8 cellular contexts compared by ENCODE assay signal in the genomic region with DNA sequence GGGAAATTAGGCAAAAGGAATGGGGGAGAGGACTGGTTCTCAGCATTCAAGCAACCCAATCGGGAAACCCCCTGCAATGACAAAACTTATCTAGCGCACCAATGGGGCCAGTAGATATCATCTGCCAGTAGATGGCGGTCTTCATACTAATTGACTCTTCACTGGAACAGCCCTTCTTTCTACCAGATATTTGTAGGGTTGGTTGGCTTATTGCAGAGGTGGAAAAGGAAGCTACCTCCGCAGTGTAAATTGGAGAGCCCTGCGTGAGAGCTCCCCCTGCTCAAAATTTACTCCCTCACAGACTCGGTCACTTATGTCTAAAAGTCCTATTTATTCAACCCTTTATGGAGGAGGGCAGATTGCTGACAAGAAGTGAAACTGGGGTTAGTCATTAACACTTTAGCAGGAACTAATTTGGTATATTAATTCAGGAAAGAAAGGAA.
A peak's percentile ranks its signal among the peaks of the same experiment; 100 is the strongest.
DNase-seq lines count a peak whose midpoint lies in the region; ATAC-seq, FAIRE-seq and TF ChIP-seq lines count a peak whose summit lies in the region.

No MANE protein-coding gene starts in this region.

- peak; percentile 66 to 90; a peak in 4 of 6 replicates for ATAC-seq in A549
- ATAC-seq in GM18519 (IDR thresholded peaks at IDR 0.05; ENCODE audit: low FRiP score, unreplicated experiment), result peak; percentile 58
- peak; percentile 83 for ATAC-seq in HG02938 (IDR thresholded peaks at IDR 0.05; ENCODE audit: unreplicated experiment)
- ATAC-seq in esophagus mucosa, result peak; percentile 88

- intact Hi-C loops in posterior vena cava (cut with DNase I), result loop anchor here in 1 of 2 donors (10.0 kb wide), 1 partner anchor 167 kb away; a partner anchor contains a TSS

- DNase-seq in A549 (ENCODE audit: low read depth in 1 of 2, low spot score in 1 of 2) (peak; percentile 27 to 51), NCI-H69 (lab: John Stamatoyannopoulos, UW) (peak; percentile 36), osteoblast (ENCODE audit: insufficient read length, low spot score, missing footprints) (peak; percentile 73), posterior vena cava (ENCODE audit: low spot score) (no peak)
- DNase-seq in activated CD8-positive, alpha-beta memory T cell treated with anti-CD3 and anti-CD28 coated beads for 4 hours (ENCODE audit: low read depth in 2 of 2), result peak; percentile 39 to 61

- H3K4me1 ChIP-seq in A549, result no peaks in the 10 kb centered on the region
- no peaks in the 10 kb centered on the region for H3K4me1 ChIP-seq in osteoblast (ENCODE audit: insufficient read depth, low read length)

- no peak overlapping the region for H2AFZ ChIP-seq in osteoblast (ENCODE audit: low read length)

- TF ChIP-seq CTCF in A549 (IDR thresholded peaks at IDR 0.05) (peak; percentile 31; the same call in 2 of the 3 replicates), osteoblast (IDR thresholded peaks at IDR 0.05; ENCODE audit: extremely low read depth, low read depth, low read length) (peak; percentile 68)

- CTCF ChIA-PET in A549 (lab: Yijun Ruan, JAX), result interaction anchor here (1.0 to 2.2 kb wide), 10 partner anchors 8 to 171 kb away, joined by 3 to 15 read pairs (median 6); no protein-coding TSS in a partner anchor

- no peak overlapping the region for H3K27ac ChIP-seq in A549
- H3K27ac ChIP-seq in osteoblast (ENCODE audit: low read depth, low read length), result no peak overlapping the region

- H3K4me3 ChIP-seq in A549 (no peak overlapping the region), osteoblast (ENCODE audit: insufficient read depth, low read length) (no peak overlapping the region)

- H3K36me3 ChIP-seq in osteoblast (ENCODE audit: insufficient read depth, low read length), result no peaks in the 10 kb centered on the region

- H3K4me2 ChIP-seq in A549 (no peak overlapping the region), osteoblast (ENCODE audit: insufficient read depth, low read length) (no peak overlapping the region)

- no peak for TF ChIP-seq POLR2A in A549 (IDR thresholded peaks at IDR 0.05; ENCODE audit: low read length)

- H3K79me2 ChIP-seq in osteoblast (ENCODE audit: insufficient read depth, low read length), result no peaks in the 10 kb centered on the region

- no peaks in the 10 kb centered on the region for H4K20me1 ChIP-seq in osteoblast (ENCODE audit: insufficient read depth, low read length)

- no peaks in the 10 kb centered on the region for H3K27me3 ChIP-seq in osteoblast (ENCODE audit: insufficient read depth, low read length)

- peak in 1 of 2 experiments; percentile 43; a peak in 2 of 5 replicates for TF ChIP-seq RAD21 in A549 (conservative IDR thresholded peaks at IDR 0.05 in 1 of 2, IDR thresholded peaks at IDR 0.05 in 1 of 2)

- TF ChIP-seq EP300 in A549 (IDR thresholded peaks at IDR 0.05), result no peak

- POLR2A ChIA-PET in A549 (lab: Yijun Ruan, JAX), result no interaction called here

- FAIRE-seq in A549 (lab: Jason Lieb, UNC), result no peak

- 1% methylated on average over 6 of the region's 6 CpGs for WGBS in A549 (ENCODE audit: missing lambda C conversion rate)

- H3K9me3 ChIP-seq in A549 (no peaks in the 10 kb centered on the region), osteoblast (ENCODE audit: low read depth, low read length) (no peaks in the 10 kb centered on the region)

TF ChIP-seq in A549, 52 proteins besides CTCF, POLR2A, EP300 and RAD21:
- TF ChIP-seq, protein P1, sequence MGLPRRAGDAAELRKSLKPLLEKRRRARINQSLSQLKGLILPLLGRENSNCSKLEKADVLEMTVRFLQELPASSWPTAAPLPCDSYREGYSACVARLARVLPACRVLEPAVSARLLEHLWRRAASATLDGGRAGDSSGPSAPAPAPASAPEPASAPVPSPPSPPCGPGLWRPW (IDR thresholded peaks at IDR 0.05), result no peak
- TF ChIP-seq, protein P2, sequence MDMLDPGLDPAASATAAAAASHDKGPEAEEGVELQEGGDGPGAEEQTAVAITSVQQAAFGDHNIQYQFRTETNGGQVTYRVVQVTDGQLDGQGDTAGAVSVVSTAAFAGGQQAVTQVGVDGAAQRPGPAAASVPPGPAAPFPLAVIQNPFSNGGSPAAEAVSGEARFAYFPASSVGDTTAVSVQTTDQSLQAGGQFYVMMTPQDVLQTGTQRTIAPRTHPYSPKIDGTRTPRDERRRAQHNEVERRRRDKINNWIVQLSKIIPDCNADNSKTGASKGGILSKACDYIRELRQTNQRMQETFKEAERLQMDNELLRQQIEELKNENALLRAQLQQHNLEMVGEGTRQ (IDR thresholded peaks at IDR 0.05), result no peak
- no peak for TF ChIP-seq PHF8 (IDR thresholded peaks at IDR 0.05; ENCODE audit: borderline replicate concordance, low read depth)
- no peak for TF ChIP-seq TFCP2L1 (CRISPR knock-in tag; IDR thresholded peaks at IDR 0.05)
- TF ChIP-seq, protein P3, sequence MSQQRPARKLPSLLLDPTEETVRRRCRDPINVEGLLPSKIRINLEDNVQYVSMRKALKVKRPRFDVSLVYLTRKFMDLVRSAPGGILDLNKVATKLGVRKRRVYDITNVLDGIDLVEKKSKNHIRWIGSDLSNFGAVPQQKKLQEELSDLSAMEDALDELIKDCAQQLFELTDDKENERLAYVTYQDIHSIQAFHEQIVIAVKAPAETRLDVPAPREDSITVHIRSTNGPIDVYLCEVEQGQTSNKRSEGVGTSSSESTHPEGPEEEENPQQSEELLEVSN (IDR thresholded peaks at IDR 0.05; ENCODE audit: borderline replicate concordance, low read depth), result no peak
- TF ChIP-seq HEYL (CRISPR knock-in tag; IDR thresholded peaks at IDR 0.05), result no peak
- no peak for TF ChIP-seq EHF (CRISPR knock-in tag; IDR thresholded peaks at IDR 0.05)
- TF ChIP-seq JUN (IDR thresholded peaks at IDR 0.05), result no peak
- TF ChIP-seq NPAS2 (CRISPR knock-in tag; IDR thresholded peaks at IDR 0.05; ENCODE audit: borderline replicate concordance), result no peak
- TF ChIP-seq MAZ (IDR thresholded peaks at IDR 0.05; ENCODE audit: borderline replicate concordance, low read depth, low read length), result no peak
- TF ChIP-seq, protein P4, sequence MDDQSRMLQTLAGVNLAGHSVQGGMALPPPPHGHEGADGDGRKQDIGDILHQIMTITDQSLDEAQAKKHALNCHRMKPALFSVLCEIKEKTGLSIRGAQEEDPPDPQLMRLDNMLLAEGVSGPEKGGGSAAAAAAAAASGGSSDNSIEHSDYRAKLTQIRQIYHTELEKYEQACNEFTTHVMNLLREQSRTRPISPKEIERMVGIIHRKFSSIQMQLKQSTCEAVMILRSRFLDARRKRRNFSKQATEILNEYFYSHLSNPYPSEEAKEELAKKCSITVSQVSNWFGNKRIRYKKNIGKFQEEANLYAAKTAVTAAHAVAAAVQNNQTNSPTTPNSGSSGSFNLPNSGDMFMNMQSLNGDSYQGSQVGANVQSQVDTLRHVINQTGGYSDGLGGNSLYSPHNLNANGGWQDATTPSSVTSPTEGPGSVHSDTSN (IDR thresholded peaks at IDR 0.05), result no peak
- TF ChIP-seq, protein P5, sequence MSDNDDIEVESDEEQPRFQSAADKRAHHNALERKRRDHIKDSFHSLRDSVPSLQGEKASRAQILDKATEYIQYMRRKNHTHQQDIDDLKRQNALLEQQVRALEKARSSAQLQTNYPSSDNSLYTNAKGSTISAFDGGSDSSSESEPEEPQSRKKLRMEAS (IDR thresholded peaks at IDR 0.05), result no peak
- TF ChIP-seq ZC3H11A (IDR thresholded peaks at IDR 0.05), result no peak
- TF ChIP-seq HOXB5 (CRISPR knock-in tag; IDR thresholded peaks at IDR 0.05), result no peak
- no peak for TF ChIP-seq EHMT2 (IDR thresholded peaks at IDR 0.05; ENCODE audit: low read depth)
- no peak for TF ChIP-seq ZSCAN20 (CRISPR knock-in tag; IDR thresholded peaks at IDR 0.05)
- TF ChIP-seq NR3C1 (IDR thresholded peaks at IDR 0.05), result no peak
TF ChIP-seq in A549: peak in this region for 0.
